Comparison of ENCODE assay signal across 14 cellular contexts in genomic region chr4:104879367-104879766, GRCh38.
DNase-seq lines count a peak whose midpoint lies in the region; ATAC-seq and TF ChIP-seq lines count a peak whose summit lies in the region.
"Had no signal": no experiment of that assay in that cellular context is flagged by ENCODE, and none has a peak within 500 bp of the region (broad histone marks: within the 10 kb centered on the region; RNA-seq: fewer than 3 reads in every experiment).

No MANE protein-coding gene starts in this region.

- CTCF ChIA-PET in activated naive CD4-positive, alpha-beta T cell treated with anti-CD3 and anti-CD28 coated beads, Interleukin-2, amount 10 ng/mL, durations not matched to agents 7 days and 5 days (lab: Charles Lee) = no interaction called here

- intact Hi-C loops in activated T-helper 2 cell treated with anti-CD3 and anti-CD28 coated beads, Interferon-gamma antibody, Interleukin-2, Interleukin-4, amounts not matched to agents 10 μg/mL and 5 μg/mL and 100 μg/mL, durations not matched to agents 14 hours and 24 hours and 36 hours (cut with micrococcal nuclease) = loop anchor here (10.0 kb wide), 1 partner anchor 265 kb away; the partner anchor contains the start of gene TET2

- H3K27ac Mint-ChIP-seq in activated naive CD4-positive, alpha-beta T cell treated with anti-CD3 and anti-CD28 coated beads, Interleukin-2, amount 10 ng/mL, durations not matched to agents 7 days and 5 days = peak overlapping the region; percentile 81
- H3K27ac Mint-ChIP-seq in activated T-helper 2 cell treated with anti-CD3 and anti-CD28 coated beads, Interferon-gamma antibody, Interleukin-2, Interleukin-4, amounts not matched to agents 10 μg/mL and 5 μg/mL and 100 μg/mL, durations not matched to agents 14 hours and 24 hours and 36 hours = no peak overlapping the region
- peak overlapping the region; percentile 28 for H3K27ac Mint-ChIP-seq in type B pancreatic cell
- H3K27ac Mint-ChIP-seq: effector memory CD8-positive, alpha-beta T cell had no signal

- peaks cover 3% of the 10 kb centered on the region for H3K27me3 Mint-ChIP-seq in activated naive CD4-positive, alpha-beta T cell treated with anti-CD3 and anti-CD28 coated beads, Interleukin-2, amount 10 ng/mL, durations not matched to agents 7 days and 5 days
- H3K27me3 Mint-ChIP-seq in activated T-helper 2 cell treated with anti-CD3 and anti-CD28 coated beads, Interferon-gamma antibody, Interleukin-2, Interleukin-4, amounts not matched to agents 10 μg/mL and 5 μg/mL and 100 μg/mL, durations not matched to agents 14 hours and 24 hours and 36 hours (ENCODE audit: low read depth) = peaks cover 5% of the 10 kb centered on the region
- no peaks in the 10 kb centered on the region for H3K27me3 Mint-ChIP-seq in type B pancreatic cell
- H3K27me3 Mint-ChIP-seq: effector memory CD8-positive, alpha-beta T cell had no signal

- H3K36me3 Mint-ChIP-seq in activated naive CD4-positive, alpha-beta T cell treated with anti-CD3 and anti-CD28 coated beads, Interleukin-2, amount 10 ng/mL, durations not matched to agents 7 days and 5 days = no peaks in the 10 kb centered on the region
- no peaks in the 10 kb centered on the region for H3K36me3 Mint-ChIP-seq in activated T-helper 2 cell treated with anti-CD3 and anti-CD28 coated beads, Interferon-gamma antibody, Interleukin-2, Interleukin-4, amounts not matched to agents 10 μg/mL and 5 μg/mL and 100 μg/mL, durations not matched to agents 14 hours and 24 hours and 36 hours (ENCODE audit: low read depth)
- H3K36me3 Mint-ChIP-seq in type B pancreatic cell = no peaks in the 10 kb centered on the region

- peak; percentile 82 for ATAC-seq in HG03432 (IDR thresholded peaks at IDR 0.05; ENCODE audit: unreplicated experiment)
- ATAC-seq: effector memory CD8-positive, alpha-beta T cell had no signal

- H3K4me1 Mint-ChIP-seq in activated naive CD4-positive, alpha-beta T cell treated with anti-CD3 and anti-CD28 coated beads, Interleukin-2, amount 10 ng/mL, durations not matched to agents 7 days and 5 days = peaks cover 31% of the 10 kb centered on the region
- peaks cover 16% of the 10 kb centered on the region for H3K4me1 Mint-ChIP-seq in activated T-helper 2 cell treated with anti-CD3 and anti-CD28 coated beads, Interferon-gamma antibody, Interleukin-2, Interleukin-4, amounts not matched to agents 10 μg/mL and 5 μg/mL and 100 μg/mL, durations not matched to agents 14 hours and 24 hours and 36 hours (ENCODE audit: low read depth)
- H3K4me1 Mint-ChIP-seq in type B pancreatic cell (ENCODE audit: unreplicated experiment) = peaks cover 4% of the 10 kb centered on the region

- no peak for DNase-seq in activated naive CD4-positive, alpha-beta T cell treated with anti-CD3 and anti-CD28 coated beads, Interleukin-2, amount 10 ng/mL, durations not matched to agents 7 days and 5 days
- DNase-seq in activated naive CD4-positive, alpha-beta T cell (lab: John Stamatoyannopoulos, UW) = no peak
- no peak for DNase-seq in activated T-helper 2 cell treated with anti-CD3 and anti-CD28 coated beads, Interferon-gamma antibody, Interleukin-2, Interleukin-4, amounts not matched to agents 10 μg/mL and 5 μg/mL and 100 μg/mL, durations not matched to agents 14 hours and 24 hours and 36 hours (ENCODE audit: low spot score)
- DNase-seq in type B pancreatic cell (ENCODE audit: extremely low spot score, unreplicated experiment) (no peak), NCI-H187 (lab: John Stamatoyannopoulos, UW) (no peak), nucleus accumbens (lab: John Stamatoyannopoulos, UW) (no peak), AG20443 (ENCODE audit: low spot score) (no peak)
- DNase-seq: activated CD4-positive, alpha-beta T cell treated with anti-CD3 and anti-CD28 coated beads, Interleukin-2, amount 50 U/mL, for 4 hours; anterior cingulate cortex; effector memory CD8-positive, alpha-beta T cell; GDM1; Karpas-422; SHP77 had no signal

- H3K4me3 Mint-ChIP-seq in activated naive CD4-positive, alpha-beta T cell treated with anti-CD3 and anti-CD28 coated beads, Interleukin-2, amount 10 ng/mL, durations not matched to agents 7 days and 5 days = peak overlapping the region; percentile 27
- peak overlapping the region; percentile 13 for H3K4me3 Mint-ChIP-seq in activated T-helper 2 cell treated with anti-CD3 and anti-CD28 coated beads, Interferon-gamma antibody, Interleukin-2, Interleukin-4, amounts not matched to agents 10 μg/mL and 5 μg/mL and 100 μg/mL, durations not matched to agents 14 hours and 24 hours and 36 hours (ENCODE audit: low read depth)
- no peak overlapping the region for H3K4me3 Mint-ChIP-seq in type B pancreatic cell
- H3K4me3 Mint-ChIP-seq: effector memory CD8-positive, alpha-beta T cell had no signal

- TF ChIP-seq CTCF in type B pancreatic cell (conservative IDR thresholded peaks at IDR 0.05) = no peak

- H3K9me3 Mint-ChIP-seq in activated naive CD4-positive, alpha-beta T cell treated with anti-CD3 and anti-CD28 coated beads, Interleukin-2, amount 10 ng/mL, durations not matched to agents 7 days and 5 days = peaks cover 2% of the 10 kb centered on the region
- H3K9me3 Mint-ChIP-seq in activated T-helper 2 cell treated with anti-CD3 and anti-CD28 coated beads, Interferon-gamma antibody, Interleukin-2, Interleukin-4, amounts not matched to agents 10 μg/mL and 5 μg/mL and 100 μg/mL, durations not matched to agents 14 hours and 24 hours and 36 hours = no peaks in the 10 kb centered on the region
- H3K9me3 Mint-ChIP-seq in type B pancreatic cell = no peaks in the 10 kb centered on the region
- H3K9me3 Mint-ChIP-seq: effector memory CD8-positive, alpha-beta T cell had no signal
